In the genomic region with DNA sequence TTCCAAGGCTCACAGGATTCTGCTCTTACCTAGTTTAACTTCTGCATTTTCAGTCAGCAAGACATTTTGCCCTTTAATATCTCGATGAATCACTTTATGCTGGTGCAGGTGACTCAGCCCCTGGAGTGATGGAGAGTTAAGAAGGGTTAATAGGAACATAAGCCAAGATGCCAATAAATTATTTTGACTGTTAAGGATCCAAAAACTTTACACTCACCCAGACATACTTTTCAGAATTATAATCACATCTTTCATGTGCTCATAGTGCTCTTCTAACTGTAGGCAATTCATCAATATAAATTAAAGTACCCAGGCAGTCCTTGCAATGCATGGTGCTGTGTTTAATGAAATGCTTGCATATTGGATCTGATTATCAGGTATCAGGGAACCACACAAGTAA, we compare ENCODE assay signal across 18 cellular contexts.
DNase-seq lines count a peak whose midpoint lies in the region; ATAC-seq, FAIRE-seq and TF ChIP-seq lines count a peak whose summit lies in the region.
"Had no signal": no experiment of that assay in that cellular context is flagged by ENCODE, and none has a peak within 500 bp of the region (broad histone marks: within the 10 kb centered on the region; RNA-seq: fewer than 3 reads in every experiment).

No MANE protein-coding gene starts in this region.

- peak; percentile 17 for DNase-seq in stimulated activated CD4-positive, alpha-beta T cell treated with anti-CD3 and anti-CD28 coated beads, Interleukin-15, amount 100 ng/mL, for 24 hours
- DNase-seq in stimulated activated CD4-positive, alpha-beta T cell treated with anti-CD3 and anti-CD28 coated beads, Interleukin-2, amount 100 ng/mL, for 24 hours = no peak
- DNase-seq in M059J (ENCODE audit: low read depth) (peak; percentile 89), K562 (ENCODE audit: extremely low read depth in 1 of 4, low spot score in 3 of 4) (no peak), DMS153 treated with DMSO at 0.1 percent for 48 hours (lab: John Stamatoyannopoulos, UW; ENCODE audit: unreplicated experiment) (no peak), immature natural killer cell (no peak)
- no peak for DNase-seq in stimulated activated naive B cell treated with anti-CD40 and anti-IgM and Interleukin-4, amounts not matched to agents 10 μg/mL and 1 μg/mL and 100 μg/mL, for 72 hours
- DNase-seq: activated CD4-positive, alpha-beta T cell treated with anti-CD3 and anti-CD28 coated beads, Interleukin-2, amount 50 U/mL, for 4 hours; anterior cingulate cortex; GDM1; left colon; midbrain; NCI-H2029 treated with DMSO at 0.1 percent for 48 hours had no signal

- TF ChIP-seq POLR2A in K562 (conservative IDR thresholded peaks at IDR 0.05) (no peak), gastroesophageal sphincter (IDR thresholded peaks at IDR 0.05) (no peak)

- no peak overlapping the region for H3K4me3 Mint-ChIP-seq in stimulated activated naive B cell treated with anti-CD40 and anti-IgM and Interleukin-4, amounts not matched to agents 10 μg/mL and 1 μg/mL and 100 μg/mL, for 72 hours
- H3K4me3 Mint-ChIP-seq in immature natural killer cell = no peak overlapping the region
- H3K4me3 Mint-ChIP-seq: activated T-helper 1 cell treated with anti-CD3 and anti-CD28 coated beads, Interleukin-12 subunit alpha, Interleukin-12 subunit beta, Interleukin-2, Interleukin-4 antibody, amounts not matched to agents 30 ng/mL and 10 ng/mL and 1 ng/mL, durations not matched to agents 14 hours and 24 hours and 36 hours; neural progenitor cell had no signal

- no peak overlapping the region for H3K4me2 ChIP-seq in K562 (ENCODE audit: insufficient read depth, low read length)
- H3K4me2 ChIP-seq: neural progenitor cell had no signal

- H3K4me3 ChIP-seq in K562 (no peak overlapping the region), gastroesophageal sphincter (no peak overlapping the region)
- H3K4me3 ChIP-seq: neural progenitor cell, SK-N-MC had no signal

- POLR2A ChIA-PET in K562 (lab: Yijun Ruan, JAX) = no interaction called here

- CTCF ChIA-PET in K562 (lab: Yijun Ruan, JAX; ENCODE audit: low intra/inter-chr PET ratio) = no interaction called here

- H3K27me3 ChIP-seq in K562 (ENCODE audit: control insufficient read depth in 2 of 2, insufficient read depth in 2 of 2, low read length in 2 of 2) = no peaks in the 10 kb centered on the region
- H3K27me3 ChIP-seq in gastroesophageal sphincter = no peaks in the 10 kb centered on the region
- H3K27me3 ChIP-seq: neural progenitor cell had no signal

- H3K36me3 ChIP-seq in K562 (ENCODE audit: control insufficient read depth, insufficient read depth, low read length) (peaks cover 12% of the 10 kb centered on the region; the same call in 2 of the 3 replicates), gastroesophageal sphincter (no peaks in the 10 kb centered on the region)
- H3K36me3 ChIP-seq: neural progenitor cell had no signal

- H3K9me3 ChIP-seq in K562 (replicated peaks; ENCODE audit: control insufficient read depth, insufficient read depth, low read depth, low read length) = no peaks in the 10 kb centered on the region
- no peaks in the 10 kb centered on the region for H3K9me3 ChIP-seq in gastroesophageal sphincter

- no peak for TF ChIP-seq CTCF in K562 (IDR thresholded peaks at IDR 0.05 in 2 of 3, conservative IDR thresholded peaks at IDR 0.05 in 1 of 3; ENCODE audit: insufficient read depth in 2 of 3, low read depth in 1 of 3, low read length in 3 of 3)
- no peak for TF ChIP-seq CTCF in gastroesophageal sphincter (IDR thresholded peaks at IDR 0.05)

- in situ Hi-C loops in K562 (cut with MboI) = loop anchor here (5.0 to 10.0 kb wide), 2 partner anchors 254 to 377 kb away; no protein-coding TSS in a partner anchor

- no peaks in the 10 kb centered on the region for H3K9me3 Mint-ChIP-seq in stimulated activated naive B cell treated with anti-CD40 and anti-IgM and Interleukin-4, amounts not matched to agents 10 μg/mL and 1 μg/mL and 100 μg/mL, for 72 hours
- no peaks in the 10 kb centered on the region for H3K9me3 Mint-ChIP-seq in immature natural killer cell
- H3K9me3 Mint-ChIP-seq: activated T-helper 1 cell treated with anti-CD3 and anti-CD28 coated beads, Interleukin-12 subunit alpha, Interleukin-12 subunit beta, Interleukin-2, Interleukin-4 antibody, amounts not matched to agents 30 ng/mL and 10 ng/mL and 1 ng/mL, durations not matched to agents 14 hours and 24 hours and 36 hours; neural progenitor cell had no signal

- intact Hi-C loops in K562 (cut with micrococcal nuclease) = loop anchor here (5.0 kb wide), 1 partner anchor 137 kb away; no protein-coding TSS in a partner anchor

- H4K20me1 ChIP-seq in K562 (replicated peaks; ENCODE audit: control insufficient read depth, insufficient read depth, low read length) = no peaks in the 10 kb centered on the region

- H3K9ac ChIP-seq in K562 (ENCODE audit: insufficient read depth in 1 of 2, low read depth in 2 of 2, low read length in 2 of 2) = no peak overlapping the region
- H3K9ac ChIP-seq: neural progenitor cell had no signal

- no peaks in the 10 kb centered on the region for H3K9me1 ChIP-seq in K562 (ENCODE audit: control insufficient read depth, insufficient read depth, low read length)

- no peak overlapping the region for H3K27ac ChIP-seq in K562 (ENCODE audit: extremely low read depth, low read depth, low read length)
- no peak overlapping the region for H3K27ac ChIP-seq in gastroesophageal sphincter
- H3K27ac ChIP-seq: neural progenitor cell, SK-N-MC had no signal

- BruUV-seq in K562 (replicated peaks; lab: Mats Ljungman, UMichigan) = no TSS peak

- H3K27me3 Mint-ChIP-seq in stimulated activated naive B cell treated with anti-CD40 and anti-IgM and Interleukin-4, amounts not matched to agents 10 μg/mL and 1 μg/mL and 100 μg/mL, for 72 hours = no peaks in the 10 kb centered on the region
- no peaks in the 10 kb centered on the region for H3K27me3 Mint-ChIP-seq in immature natural killer cell (ENCODE audit: low read depth in 3 of 3)

- ATAC-seq in K562 (no peak), gastroesophageal sphincter (no peak)
- ATAC-seq in stimulated activated naive B cell treated with anti-CD40 and anti-IgM and Interleukin-4, amounts not matched to agents 10 μg/mL and 1 μg/mL and 100 μg/mL, for 72 hours (replicated peaks) = no peak
- ATAC-seq: left colon had no signal

- peaks cover 8 to 27% of the 10 kb centered on the region in 2 experiments; a peak in 4 of 5 replicates for H3K4me1 ChIP-seq in K562 (replicated peaks in 1 of 2; ENCODE audit: control insufficient read depth in 2 of 2, insufficient read depth in 2 of 2, low read length in 2 of 2)
- H3K4me1 ChIP-seq in gastroesophageal sphincter = peaks cover 6 to 34% (median 7%) of the 10 kb centered on the region in 3 donors

- H3K79me2 ChIP-seq in K562 (ENCODE audit: control insufficient read depth, insufficient read depth, low read length) = no peaks in the 10 kb centered on the region

- no peaks in the 10 kb centered on the region for H3K36me3 Mint-ChIP-seq in stimulated activated naive B cell treated with anti-CD40 and anti-IgM and Interleukin-4, amounts not matched to agents 10 μg/mL and 1 μg/mL and 100 μg/mL, for 72 hours
- peaks cover 5 to 36% (median 29%) of the 10 kb centered on the region in 3 donors for H3K36me3 Mint-ChIP-seq in immature natural killer cell

- no peaks in the 10 kb centered on the region for H3K4me1 Mint-ChIP-seq in stimulated activated naive B cell treated with anti-CD40 and anti-IgM and Interleukin-4, amounts not matched to agents 10 μg/mL and 1 μg/mL and 100 μg/mL, for 72 hours
- H3K4me1 Mint-ChIP-seq in immature natural killer cell = peaks cover 1% of the 10 kb centered on the region in 2 donors

- no peak overlapping the region for H2AFZ ChIP-seq in K562 (ENCODE audit: low read depth, low read length)
- H2AFZ ChIP-seq: neural progenitor cell had no signal

- H3K27ac Mint-ChIP-seq in stimulated activated naive B cell treated with anti-CD40 and anti-IgM and Interleukin-4, amounts not matched to agents 10 μg/mL and 1 μg/mL and 100 μg/mL, for 72 hours = no peak overlapping the region
- no peak overlapping the region for H3K27ac Mint-ChIP-seq in immature natural killer cell
- H3K27ac Mint-ChIP-seq: activated T-helper 1 cell treated with anti-CD3 and anti-CD28 coated beads, Interleukin-12 subunit alpha, Interleukin-12 subunit beta, Interleukin-2, Interleukin-4 antibody, amounts not matched to agents 30 ng/mL and 10 ng/mL and 1 ng/mL, durations not matched to agents 14 hours and 24 hours and 36 hours; neural progenitor cell had no signal

- TF ChIP-seq EP300 in K562 (IDR thresholded peaks at IDR 0.05; ENCODE audit: low read length) (no peak), gastroesophageal sphincter (IDR thresholded peaks at IDR 0.05) (no peak)

- TF ChIP-seq RAD21 in K562 (CRISPR knock-in tag; conservative IDR thresholded peaks at IDR 0.05 in 1 of 2, IDR thresholded peaks at IDR 0.05 in 1 of 2) = no peak

- no peak for FAIRE-seq in K562 (lab: Jason Lieb, UNC)
- FAIRE-seq: GM12891 had no signal

- 62% methylated on average over 1 of the region's 1 CpG for WGBS in K562 (ENCODE audit: insufficient coverage, low coverage, missing lambda C conversion rate)
- 67 to 88% methylated on average over 1 of the region's 1 CpG for WGBS in gastroesophageal sphincter (ENCODE audit: low coverage in 1 of 2), 2 donors

TF ChIP-seq in K562, 482 proteins besides CTCF, POLR2A, EP300 and RAD21:
- no peak for TF ChIP-seq ZFX (CRISPR knock-in tag; IDR thresholded peaks at IDR 0.05)
- TF ChIP-seq RAD51 (IDR thresholded peaks at IDR 0.05; ENCODE audit: borderline replicate concordance, low read depth) = no peak
- no peak for TF ChIP-seq ZNF76 (CRISPR knock-in tag; IDR thresholded peaks at IDR 0.05; ENCODE audit: borderline replicate concordance)
- peak; percentile 56 for TF ChIP-seq FOSL1 (tag; conservative IDR thresholded peaks at IDR 0.05)
TF ChIP-seq in K562: peak in this region for 1.

Comparison
In these comparisons a context has a peak if more than half of its experiments do, and no peak if none do; other contexts are left out.
1. DNase-seq: peak in stimulated activated CD4-positive, alpha-beta T cell treated with anti-CD3 and anti-CD28 coated beads, Interleukin-15, amount 100 ng/mL, for 24 hours (single experiment) and M059J (single experiment); none in stimulated activated CD4-positive, alpha-beta T cell treated with anti-CD3 and anti-CD28 coated beads, Interleukin-2, amount 100 ng/mL, for 24 hours (0 of 2), K562 (0 of 4), stimulated activated naive B cell treated with anti-CD40 and anti-IgM and Interleukin-4, amounts not matched to agents 10 μg/mL and 1 μg/mL and 100 μg/mL, for 72 hours (single experiment), DMS153 treated with DMSO at 0.1 percent for 48 hours (single experiment) and immature natural killer cell (0 of 3).